Comparison of ENCODE assay signal across 8 cellular contexts in the genomic region with DNA sequence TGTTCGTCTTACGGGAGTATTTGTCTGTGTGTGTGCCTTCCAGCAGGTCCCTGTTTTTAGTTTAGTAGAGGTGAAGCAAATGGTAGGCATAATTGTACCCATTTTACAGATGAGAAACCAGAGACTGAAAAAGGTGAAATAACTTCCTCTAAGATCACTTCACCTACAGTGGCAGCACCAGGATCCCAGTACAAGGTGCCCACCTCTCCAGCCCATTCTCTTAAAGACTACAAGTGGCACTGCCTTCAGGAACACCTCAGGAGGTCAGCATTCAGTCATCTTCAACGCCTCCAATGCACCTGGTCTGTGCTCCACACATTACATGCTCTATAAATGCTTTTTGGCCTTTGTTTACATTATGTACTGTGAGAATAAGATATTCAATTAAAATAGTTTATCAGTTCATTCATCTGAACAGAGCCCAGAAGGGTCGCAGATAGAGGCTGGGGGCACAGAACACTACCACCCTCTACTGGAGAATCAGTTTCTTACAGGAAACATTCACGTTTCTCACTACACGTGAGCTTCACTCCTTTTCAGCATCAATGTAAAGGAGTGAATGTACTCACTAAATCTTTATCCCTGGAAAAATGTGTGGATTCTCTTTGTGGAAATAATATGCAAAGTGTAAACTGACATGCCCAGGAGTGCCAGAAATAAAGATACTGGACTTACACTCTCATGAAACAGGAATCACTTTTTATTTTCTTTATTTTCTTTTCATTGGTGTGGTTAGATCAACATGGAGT. TPM values are rescaled to one million over a fixed set of nuclear protein-coding genes. Genes with fewer than 3 reads are reported as not detected.
DNase-seq lines count a peak whose midpoint lies in the region; ATAC-seq and TF ChIP-seq lines count a peak whose summit lies in the region.

No MANE protein-coding gene starts in this region.

- H3K27me3 Mint-ChIP-seq in endodermal cell (ENCODE audit: insufficient read depth) (no peaks in the 10 kb centered on the region), osteocyte (ENCODE audit: unreplicated experiment) (no peaks in the 10 kb centered on the region)

- no peak overlapping the region for H3K4me3 ChIP-seq in endodermal cell (ENCODE audit: low read length)

- DNase-seq in NCI-H510A treated with DMSO at 0.1 percent for 48 hours (lab: John Stamatoyannopoulos, UW) = peak; percentile 47
- no peak for DNase-seq in NCI-H510A (lab: John Stamatoyannopoulos, UW)
- peak; percentile 13 for DNase-seq in NCI-H345 treated with DMSO at 0.1 percent for 48 hours (lab: John Stamatoyannopoulos, UW; ENCODE audit: unreplicated experiment)
- no peak for DNase-seq in endodermal cell
- DNase-seq in osteocyte (ENCODE audit: extremely low spot score, unreplicated experiment) = no peak
- DNase-seq in hypothalamus (lab: John Stamatoyannopoulos, UW) = no peak
- DNase-seq in NCI-H226 = no peak

- no peaks in the 10 kb centered on the region for H3K36me3 ChIP-seq in endodermal cell (ENCODE audit: control insufficient read depth, insufficient read depth, low read length)

- no peaks in the 10 kb centered on the region for H3K4me1 Mint-ChIP-seq in endodermal cell
- peaks cover 18% of the 10 kb centered on the region for H3K4me1 Mint-ChIP-seq in osteocyte (ENCODE audit: unreplicated experiment)

- peaks cover 9% of the 10 kb centered on the region for H3K9me3 Mint-ChIP-seq in endodermal cell
- H3K9me3 Mint-ChIP-seq in osteocyte (ENCODE audit: unreplicated experiment) = no peaks in the 10 kb centered on the region

- H3K27ac Mint-ChIP-seq in endodermal cell (no peak overlapping the region), osteocyte (ENCODE audit: unreplicated experiment) (no peak overlapping the region)

- ATAC-seq in HG03159 (IDR thresholded peaks at IDR 0.05; ENCODE audit: unreplicated experiment) = no peak

- H3K4me1 ChIP-seq in endodermal cell (ENCODE audit: control insufficient read depth, insufficient read depth, low read length) = no peaks in the 10 kb centered on the region

- no peaks in the 10 kb centered on the region for H3K27me3 ChIP-seq in endodermal cell (ENCODE audit: control insufficient read depth, insufficient read depth, low read length, poor library complexity, severe bottlenecking)

- TF ChIP-seq CTCF in endodermal cell (conservative IDR thresholded peaks at IDR 0.05) (peak; percentile 91), osteocyte (IDR thresholded peaks at IDR 0.05) (peak; percentile 81)

- H3K27ac ChIP-seq in endodermal cell (ENCODE audit: low read depth, low read length) = no peak overlapping the region

- H3K36me3 Mint-ChIP-seq in endodermal cell (ENCODE audit: low read depth) = no peaks in the 10 kb centered on the region
- no peaks in the 10 kb centered on the region for H3K36me3 Mint-ChIP-seq in osteocyte (ENCODE audit: unreplicated experiment)

- H3K4me3 Mint-ChIP-seq in endodermal cell = no peak overlapping the region
- H3K4me3 Mint-ChIP-seq in osteocyte (ENCODE audit: unreplicated experiment) = no peak overlapping the region

- 52% methylated on average over 6 of the region's 6 CpGs; no CpG with 5 or more reads in 1 of the 2 experiments for WGBS in endodermal cell (ENCODE audit: insufficient coverage in 1 of 2, insufficient read length in 1 of 2), 2 experiments

- no peak overlapping the region for H3K9ac ChIP-seq in endodermal cell (ENCODE audit: extremely low read depth, low read length, poor library complexity, severe bottlenecking)

- no peaks in the 10 kb centered on the region for H3K9me3 ChIP-seq in endodermal cell (ENCODE audit: control insufficient read depth, low read length)

RNA-seq across cellular contexts. Expression of gene ABLIM1, which starts 45.5 kb away (rescaled TPM):
- total RNA-seq in endodermal cell (10 to 100 TPM; 39.3 to 49.3 TPM), osteocyte (39.0 and 43.3 TPM in 2 replicates)
- 45.2 TPM for polyA plus RNA-seq in endodermal cell (2013, experiment 1 of 2)
- polyA plus RNA-seq in endodermal cell (2013, experiment 2 of 2) = 52.5 TPM

Comparison
In these comparisons a context has a peak if more than half of its experiments do, and no peak if none do; other contexts are left out.
1. DNase-seq: peak in NCI-H510A treated with DMSO at 0.1 percent for 48 hours (single experiment) and NCI-H345 treated with DMSO at 0.1 percent for 48 hours (single experiment); none in NCI-H510A (single experiment), endodermal cell (single experiment), osteocyte (single experiment), hypothalamus (0 of 51) and NCI-H226 (single experiment).